35 cellular contexts compared by ENCODE assay signal in the genomic region with DNA sequence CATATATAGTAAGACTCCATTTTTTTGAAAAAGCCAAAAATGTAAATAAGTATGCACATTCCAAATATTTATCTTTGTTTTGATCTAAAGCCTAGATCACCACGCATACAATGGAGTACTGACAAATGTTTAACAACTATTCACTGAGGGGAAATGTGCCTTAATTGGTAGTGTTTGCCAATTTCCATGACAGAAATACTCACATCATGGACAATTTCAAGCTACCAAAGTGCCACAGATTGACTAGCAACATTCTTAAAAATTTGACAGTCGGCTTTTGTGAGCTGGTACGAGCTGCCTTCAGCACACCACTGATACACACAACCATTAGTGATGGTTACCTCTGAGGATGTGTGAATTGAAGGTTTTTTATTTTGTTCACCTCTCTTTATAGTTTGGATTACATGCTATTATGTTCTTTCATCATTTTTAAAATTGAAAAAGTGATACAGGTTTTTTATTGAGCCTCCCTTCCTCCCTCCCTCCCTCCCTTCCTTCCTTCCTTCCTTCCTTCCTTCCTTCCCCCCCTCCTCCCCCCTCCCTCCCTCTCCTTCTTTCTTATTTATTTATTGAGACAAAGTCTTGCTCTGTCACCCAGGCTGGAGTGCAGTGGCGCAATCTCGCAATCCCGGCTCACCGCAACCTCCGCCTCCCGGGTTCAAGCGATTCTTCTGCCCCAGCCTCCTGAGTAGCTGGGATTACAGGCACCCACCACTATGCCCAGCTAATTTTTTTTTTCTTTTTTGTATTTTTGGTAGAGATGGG. TPM values are rescaled to one million over a fixed set of nuclear protein-coding genes. Genes with fewer than 3 reads are reported as not detected.
"Had no signal": no experiment of that assay in that cellular context is flagged by ENCODE, and none has a peak within 500 bp of the region (broad histone marks: within the 10 kb centered on the region; RNA-seq: fewer than 3 reads in every experiment).

No MANE protein-coding gene starts in this region.

- H3K27me3 ChIP-seq: adrenal gland, body of pancreas, esophagus muscularis mucosa, foreskin keratinocyte, gastrocnemius medialis, heart left ventricle had no signal

- H3K4me3 ChIP-seq: adrenal gland, body of pancreas, esophagus muscularis mucosa, gastrocnemius medialis, heart left ventricle had no signal

- H3K4me1 ChIP-seq: adrenal gland, esophagus muscularis mucosa, foreskin keratinocyte, gastrocnemius medialis, heart left ventricle had no signal

- H3K9me3 Mint-ChIP-seq: activated CD4-positive, alpha-beta memory T cell treated with anti-CD3 and anti-CD28 coated beads for 36 hours; activated CD4-positive, alpha-beta T cell treated with anti-CD3 and anti-CD28 coated beads, Interleukin-2, amount 10 ng/mL, durations not matched to agents 24 days and 14 days; activated naive CD4-positive, alpha-beta T cell treated with anti-CD3 and anti-CD28 coated beads for 36 hours; activated naive CD4-positive, alpha-beta T cell treated with anti-CD3 and anti-CD28 coated beads, Interleukin-2, amount 50 U/mL, for 24 hours; activated naive CD8-positive, alpha-beta T cell treated with anti-CD3 and anti-CD28 coated beads for 36 hours; activated naive CD8-positive, alpha-beta T cell treated with anti-CD3 and anti-CD28 coated beads, Interleukin-2, amount 50 U/mL, for 24 hours; activated T-helper 1 cell treated with anti-CD3 and anti-CD28 coated beads, Interleukin-12 subunit alpha, Interleukin-12 subunit beta, Interleukin-2, Interleukin-4 antibody, amounts not matched to agents 30 ng/mL and 10 ng/mL and 1 ng/mL, durations not matched to agents 14 hours and 24 hours and 36 hours; activated T-helper 2 cell treated with anti-CD3 and anti-CD28 coated beads, Interferon-gamma antibody, Interleukin-2, Interleukin-4, amounts not matched to agents 10 μg/mL and 5 μg/mL and 100 μg/mL, durations not matched to agents 14 hours and 24 hours and 36 hours had no signal

- H3K27ac Mint-ChIP-seq: activated CD4-positive, alpha-beta memory T cell treated with anti-CD3 and anti-CD28 coated beads for 36 hours; activated CD4-positive, alpha-beta T cell treated with anti-CD3 and anti-CD28 coated beads for 36 hours; activated CD4-positive, alpha-beta T cell treated with anti-CD3 and anti-CD28 coated beads, Interleukin-2, amount 10 ng/mL, durations not matched to agents 24 days and 14 days; activated CD8-positive, alpha-beta memory T cell treated with anti-CD3 and anti-CD28 coated beads, Interleukin-2, amount 10 ng/mL, durations not matched to agents 7 days and 5 days; activated CD8-positive, alpha-beta T cell treated with anti-CD3 and anti-CD28 coated beads, Interleukin-2, amount 10 ng/mL, durations not matched to agents 7 days and 5 days; activated naive CD4-positive, alpha-beta T cell treated with anti-CD3 and anti-CD28 coated beads for 36 hours; activated naive CD4-positive, alpha-beta T cell treated with anti-CD3 and anti-CD28 coated beads, Interleukin-2, amount 50 U/mL, for 24 hours; activated naive CD8-positive, alpha-beta T cell treated with anti-CD3 and anti-CD28 coated beads for 36 hours; activated naive CD8-positive, alpha-beta T cell treated with anti-CD3 and anti-CD28 coated beads, Interleukin-2, amount 50 U/mL, for 24 hours; activated T-helper 1 cell treated with anti-CD3 and anti-CD28 coated beads, Interleukin-12 subunit alpha, Interleukin-12 subunit beta, Interleukin-2, Interleukin-4 antibody, amounts not matched to agents 30 ng/mL and 10 ng/mL and 1 ng/mL, durations not matched to agents 14 hours and 24 hours and 36 hours; activated T-helper 2 cell treated with anti-CD3 and anti-CD28 coated beads, Interferon-gamma antibody, Interleukin-2, Interleukin-4, amounts not matched to agents 10 μg/mL and 5 μg/mL and 100 μg/mL, durations not matched to agents 14 hours and 24 hours and 36 hours; effector memory CD8-positive, alpha-beta T cell had no signal

- H3K4me1 Mint-ChIP-seq: activated CD4-positive, alpha-beta T cell treated with anti-CD3 and anti-CD28 coated beads for 36 hours; activated CD4-positive, alpha-beta T cell treated with anti-CD3 and anti-CD28 coated beads, Interleukin-2, amount 10 ng/mL, durations not matched to agents 24 days and 14 days; activated CD8-positive, alpha-beta memory T cell treated with anti-CD3 and anti-CD28 coated beads, Interleukin-2, amount 10 ng/mL, durations not matched to agents 7 days and 5 days; activated naive CD4-positive, alpha-beta T cell treated with anti-CD3 and anti-CD28 coated beads, Interleukin-2, amount 50 U/mL, for 24 hours; activated naive CD8-positive, alpha-beta T cell treated with anti-CD3 and anti-CD28 coated beads for 36 hours; activated naive CD8-positive, alpha-beta T cell treated with anti-CD3 and anti-CD28 coated beads, Interleukin-2, amount 50 U/mL, for 24 hours had no signal

- DNase-seq: activated CD4-positive, alpha-beta memory T cell treated with anti-CD3 and anti-CD28 coated beads for 36 hours; activated CD4-positive, alpha-beta T cell treated with anti-CD3 and anti-CD28 coated beads for 36 hours; activated CD4-positive, alpha-beta T cell treated with anti-CD3 and anti-CD28 coated beads, Interleukin-2, amount 10 ng/mL, durations not matched to agents 24 days and 14 days; activated CD4-positive, CD25-positive, alpha-beta regulatory T cell; activated CD4-positive, CD25-positive, alpha-beta regulatory T cell treated with anti-CD3 and anti-CD28 coated beads, Interleukin-2, amount 50 U/mL, for 72 hours; activated CD8-positive, alpha-beta memory T cell treated with anti-CD3 and anti-CD28 coated beads, Interleukin-2, amount 10 ng/mL, durations not matched to agents 7 days and 5 days; activated CD8-positive, alpha-beta memory T cell treated with anti-CD3 and anti-CD28 coated beads, Interleukin-2, amount 50 U/mL, for 4 hours; activated CD8-positive, alpha-beta T cell treated with anti-CD3 and anti-CD28 coated beads, Interleukin-2, amount 10 ng/mL, durations not matched to agents 7 days and 5 days; activated effector memory CD4-positive, alpha-beta T cell treated with anti-CD3 and anti-CD28 coated beads, Interleukin-2, amount 50 U/mL, for 16 hours; activated naive CD4-positive, alpha-beta T cell treated with anti-CD3 and anti-CD28 coated beads for 36 hours; activated naive CD8-positive, alpha-beta T cell treated with anti-CD3 and anti-CD28 coated beads for 36 hours; activated naive CD8-positive, alpha-beta T cell treated with anti-CD3 and anti-CD28 coated beads, Interleukin-2, amount 50 U/mL, for 24 hours; activated T-cell treated with anti-CD3 and anti-CD28 coated beads, Interleukin-2, amount 50 U/mL, for 1 hour; activated T-cell treated with anti-CD3 and anti-CD28 coated beads, Interleukin-2, amount 50 U/mL, for 48 hours; adrenal gland; amygdala; aorta; body of pancreas; caudate nucleus; cortex of kidney; dermis blood vessel endothelial cell; effector CD4-positive, alpha-beta T cell; effector memory CD8-positive, alpha-beta T cell; erythroblast; foreskin keratinocyte; gastrocnemius medialis; glutamatergic neuron; heart left ventricle; T-helper 2 cell had no signal

- H3K36me3 Mint-ChIP-seq: activated CD4-positive, alpha-beta memory T cell treated with anti-CD3 and anti-CD28 coated beads for 36 hours; activated CD8-positive, alpha-beta memory T cell treated with anti-CD3 and anti-CD28 coated beads, Interleukin-2, amount 10 ng/mL, durations not matched to agents 7 days and 5 days; activated naive CD4-positive, alpha-beta T cell treated with anti-CD3 and anti-CD28 coated beads, Interleukin-2, amount 50 U/mL, for 24 hours; activated naive CD8-positive, alpha-beta T cell treated with anti-CD3 and anti-CD28 coated beads for 36 hours had no signal

- H3K27me3 Mint-ChIP-seq: activated CD4-positive, alpha-beta memory T cell treated with anti-CD3 and anti-CD28 coated beads for 36 hours; activated CD4-positive, alpha-beta T cell treated with anti-CD3 and anti-CD28 coated beads for 36 hours; activated CD8-positive, alpha-beta memory T cell treated with anti-CD3 and anti-CD28 coated beads, Interleukin-2, amount 10 ng/mL, durations not matched to agents 7 days and 5 days; activated naive CD4-positive, alpha-beta T cell treated with anti-CD3 and anti-CD28 coated beads, Interleukin-2, amount 50 U/mL, for 24 hours; activated naive CD8-positive, alpha-beta T cell treated with anti-CD3 and anti-CD28 coated beads for 36 hours; effector memory CD8-positive, alpha-beta T cell had no signal

- ATAC-seq: activated CD4-positive, alpha-beta T cell treated with anti-CD3 and anti-CD28 coated beads for 36 hours; activated CD8-positive, alpha-beta memory T cell treated with anti-CD3 and anti-CD28 coated beads, Interleukin-2, amount 10 ng/mL, durations not matched to agents 7 days and 5 days; activated CD8-positive, alpha-beta T cell treated with anti-CD3 and anti-CD28 coated beads, Interleukin-2, amount 10 ng/mL, durations not matched to agents 7 days and 5 days; activated naive CD8-positive, alpha-beta T cell treated with anti-CD3 and anti-CD28 coated beads, Interleukin-2, amount 50 U/mL, for 24 hours; body of pancreas; effector memory CD8-positive, alpha-beta T cell; foreskin keratinocyte; gastrocnemius medialis; heart left ventricle had no signal

- H3K4me3 Mint-ChIP-seq: activated CD4-positive, alpha-beta memory T cell treated with anti-CD3 and anti-CD28 coated beads for 36 hours; activated CD4-positive, alpha-beta T cell treated with anti-CD3 and anti-CD28 coated beads for 36 hours; activated CD4-positive, alpha-beta T cell treated with anti-CD3 and anti-CD28 coated beads, Interleukin-2, amount 10 ng/mL, durations not matched to agents 24 days and 14 days; activated CD8-positive, alpha-beta memory T cell treated with anti-CD3 and anti-CD28 coated beads, Interleukin-2, amount 10 ng/mL, durations not matched to agents 7 days and 5 days; activated CD8-positive, alpha-beta T cell treated with anti-CD3 and anti-CD28 coated beads, Interleukin-2, amount 10 ng/mL, durations not matched to agents 7 days and 5 days; activated naive CD4-positive, alpha-beta T cell treated with anti-CD3 and anti-CD28 coated beads for 36 hours; activated naive CD4-positive, alpha-beta T cell treated with anti-CD3 and anti-CD28 coated beads, Interleukin-2, amount 50 U/mL, for 24 hours; activated naive CD8-positive, alpha-beta T cell treated with anti-CD3 and anti-CD28 coated beads for 36 hours; activated naive CD8-positive, alpha-beta T cell treated with anti-CD3 and anti-CD28 coated beads, Interleukin-2, amount 50 U/mL, for 24 hours; activated T-helper 1 cell treated with anti-CD3 and anti-CD28 coated beads, Interleukin-12 subunit alpha, Interleukin-12 subunit beta, Interleukin-2, Interleukin-4 antibody, amounts not matched to agents 30 ng/mL and 10 ng/mL and 1 ng/mL, durations not matched to agents 14 hours and 24 hours and 36 hours; effector memory CD8-positive, alpha-beta T cell had no signal

- H3K9me3 ChIP-seq: adrenal gland, body of pancreas, esophagus muscularis mucosa, gastrocnemius medialis, heart left ventricle had no signal

- H3K27ac ChIP-seq: adrenal gland, body of pancreas, esophagus muscularis mucosa, foreskin keratinocyte, gastrocnemius medialis, heart left ventricle had no signal

RNA-seq across cellular contexts. Expression of a gene that starts 19.2 kb away (rescaled TPM):
- total RNA-seq: activated CD4-positive, alpha-beta T cell treated with anti-CD3 and anti-CD28 coated beads for 36 hours; activated CD8-positive, alpha-beta T cell treated with anti-CD3 and anti-CD28 coated beads, Interleukin-2, amount 10 ng/mL, durations not matched to agents 7 days and 5 days had no signal

RNA-seq across cellular contexts. Expression of a gene that starts 28.8 kb away (rescaled TPM):
- total RNA-seq: activated CD4-positive, alpha-beta memory T cell treated with anti-CD3 and anti-CD28 coated beads for 36 hours; activated CD4-positive, alpha-beta T cell treated with anti-CD3 and anti-CD28 coated beads for 36 hours; activated CD4-positive, alpha-beta T cell treated with anti-CD3 and anti-CD28 coated beads, Interleukin-2, amount 10 ng/mL, durations not matched to agents 24 days and 14 days; activated CD8-positive, alpha-beta memory T cell treated with anti-CD3 and anti-CD28 coated beads for 36 hours; activated CD8-positive, alpha-beta memory T cell treated with anti-CD3 and anti-CD28 coated beads, Interleukin-2, amount 10 ng/mL, durations not matched to agents 7 days and 5 days; activated CD8-positive, alpha-beta T cell treated with anti-CD3 and anti-CD28 coated beads, Interleukin-2, amount 10 ng/mL, durations not matched to agents 7 days and 5 days; activated naive CD4-positive, alpha-beta T cell treated with anti-CD3 and anti-CD28 coated beads for 36 hours; activated naive CD8-positive, alpha-beta T cell treated with anti-CD3 and anti-CD28 coated beads for 36 hours; activated T-helper 1 cell treated with anti-CD3 and anti-CD28 coated beads, Interleukin-12 subunit alpha, Interleukin-12 subunit beta, Interleukin-2, Interleukin-4 antibody, amounts not matched to agents 30 ng/mL and 10 ng/mL and 1 ng/mL, durations not matched to agents 14 hours and 24 hours and 36 hours; activated T-helper 2 cell treated with anti-CD3 and anti-CD28 coated beads, Interferon-gamma antibody, Interleukin-2, Interleukin-4, amounts not matched to agents 10 μg/mL and 5 μg/mL and 100 μg/mL, durations not matched to agents 14 hours and 24 hours and 36 hours; adrenal gland; aorta; body of pancreas; chondrocyte; dermis blood vessel endothelial cell; esophagus muscularis mucosa had no signal
- polyA plus RNA-seq: adrenal gland, aorta had no signal
